Comparison of ENCODE assay signal across 6 cellular contexts in the genomic region with DNA sequence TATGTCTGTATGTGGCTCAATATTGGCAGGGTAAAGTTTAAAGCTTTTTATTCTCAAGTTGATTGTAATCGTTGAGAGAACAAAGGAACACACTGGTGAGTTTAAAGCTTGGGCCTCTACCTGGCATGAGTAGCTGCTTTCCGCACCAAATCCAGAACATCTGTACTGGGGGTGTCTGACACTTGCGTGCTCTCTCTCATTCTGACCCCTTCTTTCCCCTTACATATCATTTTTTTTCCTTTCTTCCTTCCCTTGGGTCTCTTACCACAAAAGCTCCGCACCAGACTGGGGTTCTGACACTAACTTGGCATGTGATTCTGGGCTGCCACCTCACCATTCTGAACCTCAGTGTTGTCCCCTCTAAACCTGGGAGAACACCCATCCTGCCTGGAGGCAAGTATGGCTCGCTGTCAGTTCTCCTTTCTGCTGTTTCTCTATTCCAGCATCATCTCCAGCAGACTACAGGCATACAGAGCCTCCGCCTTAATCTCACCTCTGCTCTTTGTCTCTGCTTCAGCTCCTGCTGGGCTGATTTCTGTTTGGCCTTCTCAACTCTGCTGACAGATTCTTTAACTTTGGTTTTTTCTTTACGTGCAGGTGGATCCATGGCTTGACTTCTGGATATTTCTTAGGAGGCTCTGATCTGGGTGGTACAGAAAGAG.
DNase-seq lines count a peak whose midpoint lies in the region; ATAC-seq lines count a peak whose summit lies in the region.

No MANE protein-coding gene starts in this region.

- H3K36me3 Mint-ChIP-seq in effector memory CD8-positive, alpha-beta T cell (ENCODE audit: insufficient read depth) = no peaks in the 10 kb centered on the region

- H3K27me3 Mint-ChIP-seq in effector memory CD8-positive, alpha-beta T cell = no peaks in the 10 kb centered on the region

- DNase-seq in ELR (ENCODE audit: low read depth) (peak; percentile 41), NCI-H345 (lab: John Stamatoyannopoulos, UW) (peak; percentile 52), skeletal muscle cell (ENCODE audit: low read depth) (no peak), LoVo (ENCODE audit: low spot score) (no peak)
- DNase-seq in effector memory CD8-positive, alpha-beta T cell = no peak

- H3K4me3 ChIP-seq in skeletal muscle cell (ENCODE audit: low read depth, low read length) = peak overlapping the region; percentile 72

- H3K4me3 Mint-ChIP-seq in effector memory CD8-positive, alpha-beta T cell = peak overlapping the region; percentile 76 to 87

- ATAC-seq in effector memory CD8-positive, alpha-beta T cell (replicated peaks) = no peak
- ATAC-seq in GM18511 (IDR thresholded peaks at IDR 0.05; ENCODE audit: unreplicated experiment) = no peak

- no peaks in the 10 kb centered on the region for H3K9me3 Mint-ChIP-seq in effector memory CD8-positive, alpha-beta T cell

- H3K4me1 Mint-ChIP-seq in effector memory CD8-positive, alpha-beta T cell (ENCODE audit: low read depth in 2 of 2) = peaks cover 12 to 28% of the 10 kb centered on the region in 2 donors

- peak overlapping the region; percentile 74 to 89 for H3K27ac Mint-ChIP-seq in effector memory CD8-positive, alpha-beta T cell

Comparison
In these comparisons a context has a peak if more than half of its experiments do, and no peak if none do; other contexts are left out.
1. DNase-seq: peak in ELR (single experiment) and NCI-H345 (single experiment); none in effector memory CD8-positive, alpha-beta T cell (0 of 3), skeletal muscle cell (single experiment) and LoVo (single experiment).